ENCODE assay signal across 25 cellular contexts in the genomic region with DNA sequence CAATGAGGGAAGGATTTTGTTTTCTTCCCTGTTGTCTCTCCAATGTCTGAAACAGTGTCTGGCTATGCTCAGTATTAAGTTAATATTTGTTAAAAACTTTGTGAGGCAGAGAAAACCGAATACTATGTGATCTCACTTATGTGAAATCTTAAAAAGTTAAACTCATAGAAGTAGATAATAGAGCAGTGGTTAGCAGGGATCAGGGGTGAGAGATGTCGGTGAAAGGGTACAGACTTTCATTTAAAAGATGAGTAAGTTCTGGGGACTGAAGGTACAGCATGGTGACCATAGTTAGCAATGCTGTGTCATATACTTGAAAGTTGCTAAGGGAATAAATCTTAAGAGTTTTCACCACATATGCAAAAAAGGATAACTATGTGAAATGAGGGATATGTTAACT.
"Had no signal": no experiment of that assay in that cellular context is flagged by ENCODE, and none has a peak within 500 bp of the region (broad histone marks: within the 10 kb centered on the region; RNA-seq: fewer than 3 reads in every experiment).

No MANE protein-coding gene starts in this region.

- H3K4me1 ChIP-seq: colonic mucosa, esophagus squamous epithelium, gastrocnemius medialis, heart left ventricle, left lung, lower lobe of right lung had no signal

- H3K27me3 ChIP-seq: colonic mucosa, esophagus squamous epithelium, gastrocnemius medialis, heart left ventricle, hepatocyte, left lung had no signal

- H3K4me2 ChIP-seq: hepatocyte had no signal

- H3K4me3 ChIP-seq: colonic mucosa, esophagus squamous epithelium, gastrocnemius medialis, heart left ventricle, hepatocyte, left lung, lower lobe of right lung had no signal

- H2AFZ ChIP-seq: hepatocyte had no signal

- H3K9me3 ChIP-seq: colonic mucosa, esophagus squamous epithelium, gastrocnemius medialis, lower lobe of right lung had no signal

- H3K27ac ChIP-seq: colonic mucosa, epithelial cell of prostate, esophagus squamous epithelium, gastrocnemius medialis, heart left ventricle, hepatocyte, left lung, lower lobe of right lung had no signal

- H3K36me3 ChIP-seq: colonic mucosa, esophagus squamous epithelium, gastrocnemius medialis, heart left ventricle, left lung, lower lobe of right lung had no signal

- DNase-seq: colonic mucosa; cortex of kidney; effector CD8-positive, alpha-beta T cell; effector memory CD8-positive, alpha-beta T cell; endodermal cell; erythroblast; esophagus squamous epithelium; foreskin fibroblast; foreskin melanocyte; gastrocnemius medialis; heart left ventricle; hypothalamus; immature natural killer cell; islet precursor cell; kidney; kidney glomerular epithelial cell; left cardiac atrium; left lung; left ventricle myocardium superior; lower lobe of right lung; mesendoderm; midbrain; naive thymus-derived CD4-positive, alpha-beta T cell had no signal
